Comparison of ENCODE assay signal across 10 cellular contexts in genomic region chr12:95182868-95183415, GRCh38. TPM values are rescaled to one million over a fixed set of nuclear protein-coding genes. Genes with fewer than 3 reads are reported as not detected.
DNase-seq lines count a peak whose midpoint lies in the region; ATAC-seq and TF ChIP-seq lines count a peak whose summit lies in the region.
"Had no signal": no experiment of that assay in that cellular context is flagged by ENCODE, and none has a peak within 500 bp of the region (broad histone marks: within the 10 kb centered on the region; RNA-seq: fewer than 3 reads in every experiment).

No MANE protein-coding gene starts in this region.

- no peak for TF ChIP-seq EP300 in gastroesophageal sphincter (IDR thresholded peaks at IDR 0.05)
- no peak for TF ChIP-seq EP300 in tibial nerve (IDR thresholded peaks at IDR 0.05)

- 0 to 64% methylated on average over 1 to 5 of the region's 5 CpGs for WGBS in gastroesophageal sphincter (ENCODE audit: low coverage in 1 of 2), 2 donors
- WGBS in tibial nerve, 2 donors = 73 to 77% methylated on average over 5 of the region's 5 CpGs

- TF ChIP-seq CTCF in AG09319 (IDR thresholded peaks at IDR 0.05; ENCODE audit: low read depth, low read length) = no peak
- no peak for TF ChIP-seq CTCF in gastroesophageal sphincter (IDR thresholded peaks at IDR 0.05)
- no peak for TF ChIP-seq CTCF in tibial nerve (IDR thresholded peaks at IDR 0.05)

- H3K36me3 ChIP-seq in gastroesophageal sphincter = peaks cover 0 to 4% of the 10 kb centered on the region in 2 donors
- no peaks in the 10 kb centered on the region for H3K36me3 ChIP-seq in tibial nerve

- peak overlapping the region in 1 of 4 donors; percentile 5 for H3K27ac ChIP-seq in gastroesophageal sphincter
- H3K27ac ChIP-seq in tibial nerve = no peak overlapping the region

- peaks cover 0 to 5% (median 0%) of the 10 kb centered on the region in 3 donors for H3K4me1 ChIP-seq in gastroesophageal sphincter
- H3K4me1 ChIP-seq in tibial nerve = no peaks in the 10 kb centered on the region

- no peak for TF ChIP-seq POLR2A in gastroesophageal sphincter (IDR thresholded peaks at IDR 0.05)
- TF ChIP-seq POLR2A in tibial nerve (IDR thresholded peaks at IDR 0.05) = no peak

- H3K27me3 ChIP-seq in gastroesophageal sphincter = no peaks in the 10 kb centered on the region
- H3K27me3 ChIP-seq in tibial nerve = no peaks in the 10 kb centered on the region

- ATAC-seq in GM19463 (IDR thresholded peaks at IDR 0.05; ENCODE audit: unreplicated experiment) (peak; percentile 74), gastroesophageal sphincter (peak; percentile 34), GM18517 (IDR thresholded peaks at IDR 0.05; ENCODE audit: unreplicated experiment) (no peak), HG03439 (IDR thresholded peaks at IDR 0.05; ENCODE audit: unreplicated experiment) (no peak)

- DNase-seq in AG09319 (ENCODE audit: extremely low read depth, low read depth) (peak; percentile 49), SW480 (ENCODE audit: low spot score) (peak; percentile 30), tibial nerve (ENCODE audit: low spot score in 2 of 2) (no peak), G401 (ENCODE audit: low spot score) (no peak)
- DNase-seq: NCI-H2171 treated with DMSO at 0.1 percent for 48 hours, occipital lobe had no signal

- in situ Hi-C loops in G401 (cut with HindIII; ENCODE audit: low sequenced_read_pairs) = no loop called here

- no peaks in the 10 kb centered on the region for H3K9me3 ChIP-seq in gastroesophageal sphincter
- H3K9me3 ChIP-seq in tibial nerve = no peaks in the 10 kb centered on the region

- H3K4me3 ChIP-seq in gastroesophageal sphincter = no peak overlapping the region
- no peak overlapping the region for H3K4me3 ChIP-seq in tibial nerve

RNA-seq across cellular contexts. Expression of gene FGD6, which starts 34.3 kb away (rescaled TPM):
- total RNA-seq in gastroesophageal sphincter = 10 to 100 TPM; 25.8 to 46.5 (median 36.3) TPM
- total RNA-seq in tibial nerve = 10 to 100 TPM in 3 of 4 donors, 1 to 10 TPM in 1; 9.2 to 13.4 (median 11.7) TPM
- 3.8 and 3.9 TPM in 2 replicates for total RNA-seq in G401 (2014; rRNA removed; shearing (Covaris generic))

RNA-seq across cellular contexts. Expression of gene VEZT, which starts 34.7 kb away (rescaled TPM):
- total RNA-seq in gastroesophageal sphincter (100 to 1,000 TPM in 1 of 4 donors, 10 to 100 TPM in 3; 82.1 to 141 (median 85.4) TPM), tibial nerve (100 to 1,000 TPM in 1 of 4 donors, 10 to 100 TPM in 3; 60.5 to 110 (median 73.5) TPM)
- total RNA-seq in G401 (2014; rRNA removed; shearing (Covaris generic)) = 32.2 and 50.3 TPM in 2 replicates

Comparison
In these comparisons a context has a peak if more than half of its experiments do, and no peak if none do; other contexts are left out.
1. DNase-seq: peak in AG09319 (single experiment) and SW480 (single experiment); none in tibial nerve (0 of 2) and G401 (single experiment).
2. ATAC-seq: peak in GM19463 (single experiment) and gastroesophageal sphincter (single experiment); none in GM18517 (single experiment) and HG03439 (single experiment).